9 cellular contexts compared by ENCODE assay signal in genomic region chr11:43504316-43504950, GRCh38.
DNase-seq lines count a peak whose midpoint lies in the region; ATAC-seq and TF ChIP-seq lines count a peak whose summit lies in the region.
"Had no signal": no experiment of that assay in that cellular context is flagged by ENCODE, and none has a peak within 500 bp of the region (broad histone marks: within the 10 kb centered on the region; RNA-seq: fewer than 3 reads in every experiment).

No MANE protein-coding gene starts in this region.

- H3K27me3 ChIP-seq in ovary (no peaks in the 10 kb centered on the region), gastroesophageal sphincter (no peaks in the 10 kb centered on the region), spleen (replicated peaks in 1 of 7) (no peaks in the 10 kb centered on the region)

- TF ChIP-seq EP300 in ovary (IDR thresholded peaks at IDR 0.05) (no peak), gastroesophageal sphincter (IDR thresholded peaks at IDR 0.05) (no peak)

- peak; percentile 11 for TF ChIP-seq POLR2A in ovary (IDR thresholded peaks at IDR 0.05)
- no peak for TF ChIP-seq POLR2A in gastroesophageal sphincter (IDR thresholded peaks at IDR 0.05)
- no peak for TF ChIP-seq POLR2A in spleen (IDR thresholded peaks at IDR 0.05)

- intact Hi-C loops in ovary (cut with DNase I), result loop anchor here in 3 of 4 donors (2.0 to 10.0 kb wide), 4 partner anchors 60 to 304 kb away; no protein-coding TSS in a partner anchor
- intact Hi-C loops in spleen (cut with DNase I; ENCODE audit: low total_unique reads), result no loop called here

- H3K9me3 ChIP-seq in ovary, result no peaks in the 10 kb centered on the region
- H3K9me3 ChIP-seq in gastroesophageal sphincter, result no peaks in the 10 kb centered on the region
- H3K9me3 ChIP-seq in spleen, result no peaks in the 10 kb centered on the region
- H3K9me3 ChIP-seq: SJCRH30 had no signal

- peak; percentile 9 for DNase-seq in NCI-H1092 treated with DMSO at 0.1 percent for 48 hours (lab: John Stamatoyannopoulos, UW)
- no peak for DNase-seq in NCI-H1092 (lab: John Stamatoyannopoulos, UW)
- no peak for DNase-seq in LNCaP clone FGC (ENCODE audit: low read depth)
- peak; percentile 15 to 49 for DNase-seq in cardiac fibroblast (ENCODE audit: low read depth in 2 of 2)
- peak; percentile 44 to 61 (median 57) for DNase-seq in ovary
- no peak for DNase-seq in spleen

- H3K4me3 ChIP-seq in LNCaP clone FGC (ENCODE audit: low read depth, low read length), result no peak overlapping the region
- H3K4me3 ChIP-seq in cardiac fibroblast (replicated peaks in 1 of 2; ENCODE audit: low read depth in 2 of 2, low read length in 2 of 2), result no peak overlapping the region
- H3K4me3 ChIP-seq in ovary, result no peak overlapping the region
- no peak overlapping the region for H3K4me3 ChIP-seq in gastroesophageal sphincter
- no peak overlapping the region for H3K4me3 ChIP-seq in spleen
- H3K4me3 ChIP-seq: SJCRH30 had no signal

- TF ChIP-seq CTCF in LNCaP clone FGC (IDR thresholded peaks at IDR 0.05; ENCODE audit: control insufficient read depth, extremely low read depth, insufficient read depth), result peak; percentile 53
- peak; percentile 42 for TF ChIP-seq CTCF in cardiac fibroblast (IDR thresholded peaks at IDR 0.05; ENCODE audit: low read depth, low read length)
- TF ChIP-seq CTCF in ovary (IDR thresholded peaks at IDR 0.05), result peak; percentile 29 to 62 (median 41)
- peak in 2 of 4 experiments; percentile 9 to 40 for TF ChIP-seq CTCF in gastroesophageal sphincter (IDR thresholded peaks at IDR 0.05)
- TF ChIP-seq CTCF in spleen (IDR thresholded peaks at IDR 0.05 in 8 of 11, conservative IDR thresholded peaks at IDR 0.05 in 3 of 11), result peak in 1 of 11 experiments; percentile 14

- 57 to 69% (median 61%) methylated on average over 7 of the region's 7 CpGs for WGBS in ovary, 3 donors
- WGBS in gastroesophageal sphincter (ENCODE audit: low coverage in 1 of 2), 2 donors, result 70 to 83% methylated on average over 2 to 4 of the region's 7 CpGs
- WGBS in spleen, 5 donors, result 73 to 83% (median 79%) methylated on average over 7 of the region's 7 CpGs

- ATAC-seq in gastroesophageal sphincter, result no peak
- no peak for ATAC-seq in GM21786 (IDR thresholded peaks at IDR 0.05; ENCODE audit: unreplicated experiment)

- H3K27ac ChIP-seq in ovary (no peak overlapping the region), gastroesophageal sphincter (no peak overlapping the region), spleen (no peak overlapping the region)
- H3K27ac ChIP-seq: SJCRH30 had no signal

- H3K36me3 ChIP-seq in ovary, result no peaks in the 10 kb centered on the region
- no peaks in the 10 kb centered on the region for H3K36me3 ChIP-seq in gastroesophageal sphincter
- H3K36me3 ChIP-seq in spleen, result no peaks in the 10 kb centered on the region
- H3K36me3 ChIP-seq: SJCRH30 had no signal

- no peaks in the 10 kb centered on the region for H3K4me1 ChIP-seq in ovary (ENCODE audit: insufficient read depth)
- no peaks in the 10 kb centered on the region for H3K4me1 ChIP-seq in gastroesophageal sphincter
- H3K4me1 ChIP-seq in spleen, result no peaks in the 10 kb centered on the region
- H3K4me1 ChIP-seq: SJCRH30 had no signal

Comparison
In these comparisons a context has a peak if more than half of its experiments do, and no peak if none do; other contexts are left out.
1. DNase-seq: peak in NCI-H1092 treated with DMSO at 0.1 percent for 48 hours (single experiment), cardiac fibroblast (2 of 2) and ovary (5 of 5); none in NCI-H1092 (single experiment), LNCaP clone FGC (single experiment) and spleen (single experiment).